In the genomic region with DNA sequence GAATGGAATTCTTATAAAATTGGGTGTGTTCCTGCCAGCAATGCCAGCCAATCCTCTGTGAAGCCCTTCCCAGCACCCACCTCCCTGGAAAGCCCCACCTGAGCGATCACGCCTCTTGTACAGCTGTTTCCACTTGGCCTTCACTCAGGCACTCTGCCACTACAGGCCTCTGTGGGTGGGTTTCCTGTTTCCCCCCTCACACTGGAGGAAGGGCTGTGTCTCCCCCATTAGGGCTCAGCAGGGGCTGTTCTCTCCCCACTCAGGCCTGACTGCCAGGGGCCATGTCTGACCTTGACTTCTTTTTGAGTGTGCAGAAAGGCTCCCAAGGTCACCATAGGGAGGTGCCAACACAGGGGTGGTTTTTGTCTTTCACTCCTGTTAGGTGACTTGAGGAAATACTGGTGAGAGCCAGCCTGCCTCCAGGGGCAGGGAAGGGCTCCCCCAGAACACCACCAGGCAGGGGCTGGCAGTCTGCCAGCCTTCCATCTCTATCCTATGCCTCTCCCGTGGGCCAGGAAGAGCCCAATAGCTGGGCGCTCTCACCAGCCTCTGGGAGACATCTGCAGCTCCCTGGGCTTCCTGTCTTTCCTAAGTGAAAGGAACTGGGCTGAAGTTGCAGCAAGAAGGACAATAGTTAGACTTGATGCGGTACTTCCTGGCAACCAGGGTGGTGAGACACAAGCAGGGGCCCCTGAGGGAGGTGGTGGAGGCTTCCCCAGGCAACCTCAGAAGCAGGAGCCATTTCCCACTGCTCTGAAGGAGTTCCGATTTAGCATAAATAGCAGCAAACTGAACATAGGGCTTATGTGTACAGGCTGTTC, we compare ENCODE assay signal across 11 cellular contexts. TPM values are rescaled to one million over a fixed set of nuclear protein-coding genes. Genes with fewer than 3 reads are reported as not detected.
A peak's percentile ranks its signal among the peaks of the same experiment; 100 is the strongest.
DNase-seq lines count a peak whose midpoint lies in the region; ATAC-seq and TF ChIP-seq lines count a peak whose summit lies in the region.
"Had no signal": no experiment of that assay in that cellular context is flagged by ENCODE, and none has a peak within 500 bp of the region (broad histone marks: within the 10 kb centered on the region; RNA-seq: fewer than 3 reads in every experiment).

No MANE protein-coding gene starts in this region.

- H3K27me3 ChIP-seq in psoas muscle (ENCODE audit: insufficient read depth in 3 of 3, low read length in 2 of 3): peaks cover 0 to 10% (median 0%) of the 10 kb centered on the region in 3 donors
- peaks cover 21% of the 10 kb centered on the region for H3K27me3 ChIP-seq in brain microvascular endothelial cell (replicated peaks)

- H3K36me3 ChIP-seq in psoas muscle (ENCODE audit: insufficient read depth in 1 of 2, low read depth in 1 of 2) (no peaks in the 10 kb centered on the region), brain microvascular endothelial cell (replicated peaks) (no peaks in the 10 kb centered on the region)

- no peaks in the 10 kb centered on the region for H3K9me3 Mint-ChIP-seq in endothelial cell (ENCODE audit: unreplicated experiment)
- H3K9me3 Mint-ChIP-seq: HFFc6 had no signal

- H3K27me3 Mint-ChIP-seq in endothelial cell (ENCODE audit: unreplicated experiment): peaks cover 7% of the 10 kb centered on the region

- DNase-seq in DMS79 treated with DMSO at 0.1 percent for 48 hours (lab: John Stamatoyannopoulos, UW): peak; percentile 48
- peak; percentile 31 for DNase-seq in NCI-H2171 (lab: John Stamatoyannopoulos, UW)
- no peak for DNase-seq in endothelial cell (ENCODE audit: low spot score)
- DNase-seq in psoas muscle: no peak
- DNase-seq in hippocampal formation (lab: John Stamatoyannopoulos, UW): no peak
- DNase-seq in brain microvascular endothelial cell: no peak
- no peak for DNase-seq in NCI-H524 treated with DMSO at 0.1 percent for 48 hours (lab: John Stamatoyannopoulos, UW)
- DNase-seq: activated naive CD4-positive, alpha-beta T cell treated with Interleukin-2 at 50 U/mL for 16 hours; DND-41; HFFc6 had no signal

- H3K4me3 Mint-ChIP-seq in endothelial cell (ENCODE audit: unreplicated experiment): no peak overlapping the region
- H3K4me3 Mint-ChIP-seq: HFFc6 had no signal

- ATAC-seq in psoas muscle: peak in 3 of 4 donors; percentile 21 to 31 (median 24)
- no peak for ATAC-seq in GM18520 (IDR thresholded peaks at IDR 0.05; ENCODE audit: unreplicated experiment)

- H3K36me3 Mint-ChIP-seq in endothelial cell (ENCODE audit: low read depth, unreplicated experiment): no peaks in the 10 kb centered on the region

- H3K4me1 Mint-ChIP-seq in endothelial cell (ENCODE audit: unreplicated experiment): peaks cover 38% of the 10 kb centered on the region

- no peak for TF ChIP-seq CTCF in endothelial cell (IDR thresholded peaks at IDR 0.05; ENCODE audit: unreplicated experiment)
- TF ChIP-seq CTCF in psoas muscle (IDR thresholded peaks at IDR 0.05): no peak
- TF ChIP-seq CTCF in brain microvascular endothelial cell (IDR thresholded peaks at IDR 0.05; ENCODE audit: low read depth, low read length, missing control alignments): no peak

- 55 to 64% (median 58%) methylated on average over 6 of the region's 6 CpGs for WGBS in psoas muscle, 3 donors

- peaks cover 4% of the 10 kb centered on the region for H3K4me1 ChIP-seq in psoas muscle

- H3K4me3 ChIP-seq in psoas muscle: no peak overlapping the region
- H3K4me3 ChIP-seq in brain microvascular endothelial cell (ENCODE audit: low read depth, low read length): no peak overlapping the region

- H3K27ac Mint-ChIP-seq in endothelial cell (ENCODE audit: unreplicated experiment): peak overlapping the region; percentile 77
- H3K27ac Mint-ChIP-seq: HFFc6 had no signal

- no peaks in the 10 kb centered on the region for H3K9me3 ChIP-seq in psoas muscle

- intact Hi-C loops in psoas muscle (cut with DNase I): loop anchor here in 1 of 2 donors (5.0 kb wide), 1 partner anchor 45 kb away; no protein-coding TSS in a partner anchor

- in situ Hi-C loops in brain microvascular endothelial cell (cut with HindIII; ENCODE audit: low pct_ligation_motif_present, low sequenced_read_pairs): no loop called here

- H3K27ac ChIP-seq in psoas muscle (no peak overlapping the region), brain microvascular endothelial cell (no peak overlapping the region)

RNA-seq across cellular contexts. Expression of gene ELK4, which starts 49.1 kb away (rescaled TPM):
- 57.1 TPM for total RNA-seq in endothelial cell (ENCODE audit: unreplicated experiment)
- total RNA-seq in psoas muscle: 10 to 100 TPM; 34.4 to 67.8 (median 43.7) TPM
- polyA plus RNA-seq in psoas muscle: 10 to 100 TPM in 2 of 3 donors, 1 to 10 TPM in 1; 5.5 to 18.6 (median 11.2) TPM

Comparison
In these comparisons a context has a peak if more than half of its experiments do, and no peak if none do; other contexts are left out.
1. DNase-seq: peak in DMS79 treated with DMSO at 0.1 percent for 48 hours (single experiment) and NCI-H2171 (single experiment); none in endothelial cell (single experiment), psoas muscle (0 of 2), hippocampal formation (0 of 2), brain microvascular endothelial cell (single experiment) and NCI-H524 treated with DMSO at 0.1 percent for 48 hours (single experiment).